ENCODE assay signal across 8 cellular contexts in the genomic region with DNA sequence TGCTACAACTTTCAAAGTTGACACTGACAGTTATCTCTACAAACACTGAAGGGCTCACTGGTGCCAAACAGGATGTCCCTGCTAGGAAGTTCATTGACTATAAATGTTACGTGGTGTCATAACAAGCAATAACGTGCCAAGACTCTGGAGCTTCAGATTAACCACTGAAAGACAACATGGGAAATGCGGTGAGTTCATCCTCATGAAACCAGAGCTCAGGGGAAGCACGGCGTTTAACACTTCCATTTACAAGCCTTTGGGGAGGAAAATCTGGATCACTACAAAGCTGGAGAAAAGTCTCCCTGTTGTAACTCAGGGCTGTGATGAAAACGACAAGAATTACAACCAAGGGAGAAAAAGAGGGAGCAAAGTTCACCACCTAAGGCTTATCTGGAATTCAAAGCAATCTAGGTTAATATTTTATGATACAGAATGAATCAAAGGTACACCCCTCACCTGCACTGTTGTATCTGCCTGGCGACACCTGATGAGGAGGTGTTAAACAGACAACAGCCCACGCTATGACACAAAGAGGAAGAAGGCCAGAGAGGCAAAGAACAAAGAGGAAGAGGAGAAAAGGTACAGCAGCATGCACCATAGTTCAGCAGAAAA. TPM values are rescaled to one million over a fixed set of nuclear protein-coding genes. Genes with fewer than 3 reads are reported as not detected.
DNase-seq lines count a peak whose midpoint lies in the region; ATAC-seq and TF ChIP-seq lines count a peak whose summit lies in the region.

No MANE protein-coding gene starts in this region.

- CTCF ChIA-PET in IMR-90 (lab: Yijun Ruan, JAX), result interaction anchor here (0.6 to 1.6 kb wide), 5 partner anchors 10 to 937 kb away, joined by 3 to 6 read pairs (median 3); no protein-coding TSS in a partner anchor

- no peak overlapping the region for H3K4ac ChIP-seq in IMR-90 (ENCODE audit: low read depth, low read length)

- H4K8ac ChIP-seq in IMR-90 (ENCODE audit: low read depth in 2 of 2, low read length in 2 of 2), result no peak overlapping the region

- H4K5ac ChIP-seq in IMR-90 (ENCODE audit: low read depth, low read length), result no peak overlapping the region

- H2BK120ac ChIP-seq in IMR-90 (ENCODE audit: low read depth, low read length), result no peak overlapping the region

- peaks cover 7 to 10% of the 10 kb centered on the region in 2 experiments for H3K79me1 ChIP-seq in IMR-90 (ENCODE audit: low read depth in 1 of 2, low read length in 2 of 2)

- no peaks in the 10 kb centered on the region for H4K20me1 ChIP-seq in IMR-90 (ENCODE audit: insufficient read depth, low read length)

- BruUV-seq in IMR-90 (replicated peaks; lab: Mats Ljungman, UMichigan), result no TSS peak

- H4K91ac ChIP-seq in IMR-90 (ENCODE audit: insufficient read depth, low read depth, low read length), result no peak overlapping the region

- H3K18ac ChIP-seq in IMR-90 (ENCODE audit: low read depth, low read length), result no peak overlapping the region

- no peak overlapping the region for H2BK15ac ChIP-seq in IMR-90 (ENCODE audit: low read depth, low read length)

- in situ Hi-C loops in IMR-90 (cut with MboI; ENCODE audit: low sequenced_read_pairs), result loop anchor here (5.0 to 10.0 kb wide), 3 partner anchors 866 to 1099 kb away; no protein-coding TSS in a partner anchor

- no peak overlapping the region for H3K27ac Mint-ChIP-seq in activated naive CD4-positive, alpha-beta T cell treated with anti-CD3 and anti-CD28 coated beads, Interleukin-2, amount 50 U/mL, for 72 hours

- no peak for DNase-seq in activated CD4-positive, CD25-positive, alpha-beta regulatory T cell (lab: John Stamatoyannopoulos, UW)
- DNase-seq in IMR-90 (peak; percentile 53), myocyte (ENCODE audit: low read depth) (peak; percentile 92), hippocampal formation (lab: John Stamatoyannopoulos, UW) (no peak), H7 (no peak), anterior cingulate cortex (lab: John Stamatoyannopoulos, UW) (no peak)
- DNase-seq in activated naive CD4-positive, alpha-beta T cell treated with anti-CD3 and anti-CD28 coated beads, Interleukin-2, amount 50 U/mL, for 72 hours (ENCODE audit: low spot score in 2 of 2), result peak in 1 of 2 donors; percentile 20

- H3K14ac ChIP-seq in IMR-90 (replicated peaks; ENCODE audit: low read depth, low read length), result no peak overlapping the region

- 25% methylated on average over 2 of the region's 8 CpGs; no CpG with 5 or more reads in 1 of the 2 experiments for WGBS in IMR-90 (ENCODE audit: extremely low coverage in 2 of 2, insufficient read length in 1 of 2), 2 experiments

- H3K9me3 Mint-ChIP-seq in activated naive CD4-positive, alpha-beta T cell treated with anti-CD3 and anti-CD28 coated beads, Interleukin-2, amount 50 U/mL, for 72 hours, result no peaks in the 10 kb centered on the region

- H2BK5ac ChIP-seq in IMR-90 (ENCODE audit: low read depth, low read length, poor library complexity, severe bottlenecking), result no peak overlapping the region

- H3K36me3 Mint-ChIP-seq in activated naive CD4-positive, alpha-beta T cell treated with anti-CD3 and anti-CD28 coated beads, Interleukin-2, amount 50 U/mL, for 72 hours, result no peaks in the 10 kb centered on the region

- no peak overlapping the region for H2AK9ac ChIP-seq in IMR-90 (replicated peaks; ENCODE audit: low read depth, low read length, poor library complexity)

- no peak for TF ChIP-seq CTCF in IMR-90 (conservative IDR thresholded peaks at IDR 0.05; ENCODE audit: low read depth, low read length)

- H3K56ac ChIP-seq in IMR-90 (ENCODE audit: extremely low read depth, insufficient read depth, low read length), result no peak overlapping the region

- POLR2A ChIA-PET in IMR-90 (lab: Charles Lee; ENCODE audit: unreplicated experiment), result no interaction called here

- no peak for TF ChIP-seq RAD21 in IMR-90 (IDR thresholded peaks at IDR 0.05; ENCODE audit: low read length)

- H3K27ac ChIP-seq in IMR-90 (ENCODE audit: insufficient read depth, low read length), result no peak overlapping the region

- 0 out of 2 replicates have a peak, but pooled peaks cover 4% of the 10 kb centered on the region for H3K9me1 ChIP-seq in IMR-90 (ENCODE audit: insufficient read depth, low read length)

- no peak overlapping the region for H3K9ac ChIP-seq in IMR-90 (ENCODE audit: low read depth, low read length)

- no peak for TF ChIP-seq POLR2A in IMR-90 (IDR thresholded peaks at IDR 0.05; ENCODE audit: low read depth, low read length)

- peaks cover 4% of the 10 kb centered on the region for H3K36me3 ChIP-seq in IMR-90 (ENCODE audit: control insufficient read depth, insufficient read depth, low read length)
- peaks cover 1% of the 10 kb centered on the region; the same call in 1 of the 2 replicates for H3K36me3 ChIP-seq in H7 (replicated peaks; ENCODE audit: control insufficient read depth, insufficient read depth, low read length)

- H3K4me3 ChIP-seq in IMR-90 (ENCODE audit: insufficient read depth, low read depth, low read length), result no peak overlapping the region
- H3K4me3 ChIP-seq in H7 (ENCODE audit: insufficient read depth, low read depth, low read length), result no peak overlapping the region

- dilution Hi-C loops in IMR-90 (cut with HindIII; ENCODE audit: low sequenced_read_pairs, unreplicated experiment), result no loop called here

- H3K23ac ChIP-seq in IMR-90 (ENCODE audit: low read depth, low read length), result no peak overlapping the region

- intact Hi-C loops in IMR-90 (cut with micrococcal nuclease), result loop anchor here (2.0 to 5.0 kb wide), 4 partner anchors 154 to 1109 kb away; partner anchors contain the start of gene EIF4E3

- H2AFZ ChIP-seq in IMR-90 (replicated peaks; ENCODE audit: low read length, poor library complexity), result no peak overlapping the region

- no peaks in the 10 kb centered on the region for H3K27me3 ChIP-seq in IMR-90 (ENCODE audit: control insufficient read depth, insufficient read depth, low read length)
- H3K27me3 ChIP-seq in H7 (ENCODE audit: control insufficient read depth, insufficient read depth, low read length), result no peaks in the 10 kb centered on the region

- H3K4me1 ChIP-seq in IMR-90 (ENCODE audit: control insufficient read depth, insufficient read depth, low read length), result peaks cover 7% of the 10 kb centered on the region

- no peak overlapping the region for H3K4me2 ChIP-seq in IMR-90 (ENCODE audit: low read depth, low read length)

- no peak overlapping the region for H2BK20ac ChIP-seq in IMR-90 (ENCODE audit: low read depth, low read length)

- H3K9me3 ChIP-seq in IMR-90 (ENCODE audit: control insufficient read depth, insufficient read depth, low read length), result no peaks in the 10 kb centered on the region

- ATAC-seq in activated CD4-positive, CD25-positive, alpha-beta regulatory T cell treated with anti-CD3 and anti-CD28 coated beads, Interleukin-2, amount 50 U/mL, for 24 hours, result peak; percentile 32 to 36
- no peak for ATAC-seq in IMR-90 (ENCODE audit: low read depth)
- peak; percentile 60 to 67 for ATAC-seq in activated naive CD4-positive, alpha-beta T cell treated with anti-CD3 and anti-CD28 coated beads, Interleukin-2, amount 50 U/mL, for 72 hours

- H2AK5ac ChIP-seq in IMR-90 (ENCODE audit: low read depth, low read length), result no peak overlapping the region

TF ChIP-seq in IMR-90, 13 proteins besides CTCF, POLR2A, EP300 and RAD21:
- TF ChIP-seq NFE2L2 (IDR thresholded peaks at IDR 0.05; ENCODE audit: low read depth, low read length) (no peak), MAZ (IDR thresholded peaks at IDR 0.05; ENCODE audit: borderline replicate concordance, low read depth, low read length) (no peak), CEBPB (IDR thresholded peaks at IDR 0.05; ENCODE audit: low read depth, low read length) (no peak), ELK1 (IDR thresholded peaks at IDR 0.05; ENCODE audit: borderline replicate concordance, low read depth, low read length) (no peak), MXI1 (IDR thresholded peaks at IDR 0.05; ENCODE audit: borderline replicate concordance, low read depth, low read length) (no peak), MAFK (IDR thresholded peaks at IDR 0.05; ENCODE audit: low read depth, low read length) (no peak), CHD1 (IDR thresholded peaks at IDR 0.05; ENCODE audit: low read depth, low read length) (no peak), BHLHE40 (IDR thresholded peaks at IDR 0.05; ENCODE audit: low read depth, low read length) (no peak), RFX5 (IDR thresholded peaks at IDR 0.05; ENCODE audit: low read depth, low read length) (no peak), SMC3 (IDR thresholded peaks at IDR 0.05; ENCODE audit: low read depth, low read length) (no peak), RCOR1 (IDR thresholded peaks at IDR 0.05; ENCODE audit: insufficient replicate concordance, low read length) (no peak), FOS (IDR thresholded peaks at IDR 0.05; ENCODE audit: low read depth, low read length) (no peak)
- TF ChIP-seq, protein P1, sequence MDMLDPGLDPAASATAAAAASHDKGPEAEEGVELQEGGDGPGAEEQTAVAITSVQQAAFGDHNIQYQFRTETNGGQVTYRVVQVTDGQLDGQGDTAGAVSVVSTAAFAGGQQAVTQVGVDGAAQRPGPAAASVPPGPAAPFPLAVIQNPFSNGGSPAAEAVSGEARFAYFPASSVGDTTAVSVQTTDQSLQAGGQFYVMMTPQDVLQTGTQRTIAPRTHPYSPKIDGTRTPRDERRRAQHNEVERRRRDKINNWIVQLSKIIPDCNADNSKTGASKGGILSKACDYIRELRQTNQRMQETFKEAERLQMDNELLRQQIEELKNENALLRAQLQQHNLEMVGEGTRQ (IDR thresholded peaks at IDR 0.05; ENCODE audit: low read depth, low read length), result no peak

RNA-seq across cellular contexts. Expression of gene SHQ1, which starts 27.0 kb away (rescaled TPM):
- total RNA-seq in IMR-90 (2012; rRNA removed) (19.4 and 28.6 TPM in 2 replicates), myocyte (24.0 and 33.4 TPM in 2 replicates)
- polyA plus RNA-seq in IMR-90 (2012; rRNA removed), result 8.1 and 10.4 TPM in 2 replicates
- polyA plus RNA-seq in IMR-90 (2012; cell fraction: cytosol; rRNA removed), result 3.2 and 4.4 TPM in 2 replicates
- polyA plus RNA-seq in IMR-90 (2012; cell fraction: nucleus; rRNA removed; ENCODE audit: low replicate concordance), result 1.8 and 9.9 TPM in 2 replicates
- total RNA-seq in activated naive CD4-positive, alpha-beta T cell treated with anti-CD3 and anti-CD28 coated beads, Interleukin-2, amount 50 U/mL, for 72 hours, result 10 to 100 TPM; 25.7 to 34.3 TPM
- 13.5 TPM for polyA plus RNA-seq in myocyte (2012)
- 21.7 and 22.5 TPM in 2 replicates for total RNA-seq in H7 (2014; rRNA removed; shearing (Covaris generic))

Comparison
In these comparisons a context has a peak if more than half of its experiments do, and no peak if none do; other contexts are left out.
1. DNase-seq: peak in IMR-90 (single experiment) and myocyte (single experiment); none in activated CD4-positive, CD25-positive, alpha-beta regulatory T cell (0 of 4), hippocampal formation (0 of 2), H7 (single experiment) and anterior cingulate cortex (0 of 58).